Comparison of ENCODE assay signal across 11 cellular contexts in the genomic region with DNA sequence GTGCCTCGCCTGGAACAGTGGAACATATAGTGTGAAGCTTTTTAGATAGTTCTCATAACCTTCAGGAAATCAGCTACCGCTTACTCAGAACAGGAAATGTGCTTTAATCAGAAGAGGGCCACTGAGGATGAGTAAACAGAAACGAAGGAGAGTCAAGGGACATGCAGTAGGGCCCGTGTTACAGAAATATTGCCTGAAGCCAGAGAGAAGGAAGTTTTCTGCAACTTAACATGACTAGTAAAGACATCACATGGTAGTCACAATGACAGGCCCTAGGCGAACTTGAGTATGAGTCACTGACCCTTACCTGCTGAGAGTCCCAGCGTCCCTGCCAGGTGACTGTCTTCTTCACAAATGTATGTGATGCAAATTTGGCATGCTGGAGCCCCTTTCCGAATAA. TPM values are rescaled to one million over a fixed set of nuclear protein-coding genes. Genes with fewer than 3 reads are reported as not detected.
DNase-seq lines count a peak whose midpoint lies in the region; ATAC-seq and TF ChIP-seq lines count a peak whose summit lies in the region.
"Had no signal": no experiment of that assay in that cellular context is flagged by ENCODE, and none has a peak within 500 bp of the region (broad histone marks: within the 10 kb centered on the region; RNA-seq: fewer than 3 reads in every experiment).

No MANE protein-coding gene starts in this region.

- H3K27me3 ChIP-seq in H9 (ENCODE audit: insufficient read depth, low read length) (no peaks in the 10 kb centered on the region), foreskin keratinocyte (no peaks in the 10 kb centered on the region)

- no peak overlapping the region for H2AK5ac ChIP-seq in H9 (ENCODE audit: insufficient read length, low read length)

- no peak overlapping the region for H3K23ac ChIP-seq in H9 (ENCODE audit: insufficient read length, low read depth, low read length)

- no peak overlapping the region for H3K18ac ChIP-seq in H9 (ENCODE audit: insufficient read length, low read depth, low read length)

- no peak overlapping the region for H3K4me3 Mint-ChIP-seq in H9
- H3K4me3 Mint-ChIP-seq in glutamatergic neuron (ENCODE audit: unreplicated experiment) = no peak overlapping the region

- no peak overlapping the region for H2BK5ac ChIP-seq in H9 (ENCODE audit: insufficient read length, low read length)

- H3K4me1 Mint-ChIP-seq in H9 = peaks cover 9 to 13% of the 10 kb centered on the region in 2 experiments
- no peaks in the 10 kb centered on the region for H3K4me1 Mint-ChIP-seq in glutamatergic neuron (ENCODE audit: low read depth, unreplicated experiment)

- no peak overlapping the region for H2BK15ac ChIP-seq in H9 (ENCODE audit: low read depth, low read length)

- H2BK20ac ChIP-seq in H9 (ENCODE audit: low read depth, low read length, poor library complexity, severe bottlenecking) = no peak overlapping the region

- H2BK120ac ChIP-seq in H9 (ENCODE audit: low read depth, low read length, poor library complexity, severe bottlenecking) = no peak overlapping the region

- no peak overlapping the region for H3K27ac ChIP-seq in H9 (ENCODE audit: insufficient read length, low read depth, low read length)
- H3K27ac ChIP-seq in foreskin keratinocyte = no peak overlapping the region

- H3K27ac Mint-ChIP-seq in H9 (no peak overlapping the region), glutamatergic neuron (ENCODE audit: unreplicated experiment) (no peak overlapping the region)

- H3K9ac ChIP-seq in H9 (ENCODE audit: extremely low read depth, insufficient read length, low read length) = no peak overlapping the region

- no peak overlapping the region for H3T11ph ChIP-seq in H9 (ENCODE audit: low read length)

- DNase-seq in CD1c-positive myeloid dendritic cell (ENCODE audit: extremely low spot score) = peak; percentile 59
- peak; percentile 28 for DNase-seq in H9
- DNase-seq in activated CD4-positive, alpha-beta T cell treated with anti-CD3 and anti-CD28 coated beads, Interleukin-2, amount 50 U/mL, for 1 hour = peak; percentile 6
- DNase-seq in foreskin keratinocyte = peak in 1 of 2 donors; percentile 65
- no peak for DNase-seq in glutamatergic neuron
- no peak for DNase-seq in AG08395 (ENCODE audit: low spot score)
- DNase-seq: activated gamma-delta T cell treated with Interleukin-2 at 50 U/mL for 16 hours, MM.1S, NCI-H774 had no signal

- peaks cover 5 to 8% of the 10 kb centered on the region in 2 experiments for H3K9me3 Mint-ChIP-seq in H9
- H3K9me3 Mint-ChIP-seq in glutamatergic neuron (ENCODE audit: unreplicated experiment) = no peaks in the 10 kb centered on the region

- no peak overlapping the region for H4K8ac ChIP-seq in H9 (replicated peaks; ENCODE audit: insufficient read length, low read depth, low read length)

- H2AFZ ChIP-seq in H9 (ENCODE audit: low read length) = no peak overlapping the region

- no peaks in the 10 kb centered on the region for H4K20me1 ChIP-seq in H9 (ENCODE audit: control insufficient read depth, insufficient read depth, insufficient read length)

- no peaks in the 10 kb centered on the region; the same call in 1 of the 2 replicates for H3K79me2 ChIP-seq in H9 (ENCODE audit: insufficient read depth, low read length)

- no peak overlapping the region for H3K14ac ChIP-seq in H9 (ENCODE audit: insufficient read depth, low read length)

- no peaks in the 10 kb centered on the region for H3K23me2 ChIP-seq in H9 (ENCODE audit: insufficient read length, low read depth, low read length, poor library complexity, severe bottlenecking)

- H3K4ac ChIP-seq in H9 (ENCODE audit: low read depth, low read length) = no peak overlapping the region

- TF ChIP-seq CTCF in H9 (conservative IDR thresholded peaks at IDR 0.05) (no peak), foreskin keratinocyte (conservative IDR thresholded peaks at IDR 0.05) (no peak), glutamatergic neuron (IDR thresholded peaks at IDR 0.05; ENCODE audit: partially characterized antibody, unreplicated experiment) (no peak)

- H3K36me3 Mint-ChIP-seq in H9 (ENCODE audit: insufficient read depth in 1 of 3, low read depth in 3 of 3) (peaks cover 6 to 7% (median 7%) of the 10 kb centered on the region in 3 experiments; a peak in 6 of 7 replicates), glutamatergic neuron (ENCODE audit: unreplicated experiment) (no peaks in the 10 kb centered on the region)

- no peak overlapping the region for H4K5ac ChIP-seq in H9 (ENCODE audit: insufficient read length, low read depth, low read length)

- H3K4me2 ChIP-seq in H9 (ENCODE audit: insufficient read depth, insufficient read length, low read length) = no peak overlapping the region

- H3K4me1 ChIP-seq in H9 (ENCODE audit: insufficient read depth, low read length) = peaks cover 2% of the 10 kb centered on the region; the same call in 1 of the 2 replicates
- peaks cover 3% of the 10 kb centered on the region for H3K4me1 ChIP-seq in foreskin keratinocyte

- H2BK12ac ChIP-seq in H9 (ENCODE audit: insufficient read length, low read depth, low read length) = no peak overlapping the region

- H3K27me3 Mint-ChIP-seq in H9 (ENCODE audit: low read depth) (no peaks in the 10 kb centered on the region), glutamatergic neuron (ENCODE audit: unreplicated experiment) (no peaks in the 10 kb centered on the region)

- H3K79me1 ChIP-seq in H9 (ENCODE audit: insufficient read depth, low read depth, low read length, poor library complexity, severe bottlenecking) = no peaks in the 10 kb centered on the region

- ATAC-seq in foreskin keratinocyte = peak; percentile 96
- no peak for ATAC-seq in GM21367 (IDR thresholded peaks at IDR 0.05; ENCODE audit: unreplicated experiment)
- no peak for ATAC-seq in GM21515 (IDR thresholded peaks at IDR 0.05; ENCODE audit: unreplicated experiment)

- H4K91ac ChIP-seq in H9 (ENCODE audit: insufficient read length, low read depth, low read length) = no peak overlapping the region

- H3K9me3 ChIP-seq in H9 (ENCODE audit: control insufficient read depth, low read depth, low read length) = no peaks in the 10 kb centered on the region

- no CpG with 5 or more reads among the region's 7 CpGs for WGBS in H9 (ENCODE audit: extremely low coverage, insufficient read length, low lambda C conversion rate)

- no peak overlapping the region for H3K56ac ChIP-seq in H9 (ENCODE audit: insufficient read length, low read depth, low read length)

RNA-seq across cellular contexts. Expression of a gene that starts 39.4 kb away (rescaled TPM):
- total RNA-seq in H9 (2021) (not detected in 2 replicates), foreskin keratinocyte (0.48 and 0.78 TPM in 2 replicates), glutamatergic neuron (ENCODE audit: unreplicated experiment) (not detected)
- 0.65 and 1.2 TPM in 2 replicates for polyA plus RNA-seq in foreskin keratinocyte

RNA-seq across cellular contexts. Expression of a gene that starts 55.1 kb away (rescaled TPM):
- not detected in 2 replicates for total RNA-seq in H9 (2021)
- 11.6 and 13.1 TPM in 2 replicates for total RNA-seq in foreskin keratinocyte
- polyA plus RNA-seq in foreskin keratinocyte = 18.5 and 24.0 TPM in 2 replicates
- total RNA-seq in glutamatergic neuron (ENCODE audit: unreplicated experiment) = not detected

Comparison
In these comparisons a context has a peak if more than half of its experiments do, and no peak if none do; other contexts are left out.
1. DNase-seq: peak in CD1c-positive myeloid dendritic cell (single experiment), H9 (single experiment) and activated CD4-positive, alpha-beta T cell treated with anti-CD3 and anti-CD28 coated beads, Interleukin-2, amount 50 U/mL, for 1 hour (single experiment); none in glutamatergic neuron (single experiment) and AG08395 (single experiment).
2. RNA of a gene that starts 55.1 kb away (total RNA-seq): 11.6 to 13.1 TPM in foreskin keratinocyte; not detected in H9 and not detected in glutamatergic neuron (single experiment); every median in the first group is over 10 times any median in the second.